ENCODE assay signal across 9 cellular contexts in genomic region chr1:236064674-236065508, GRCh38. TPM values are rescaled to one million over a fixed set of nuclear protein-coding genes. Genes with fewer than 3 reads are reported as not detected.
A peak's percentile ranks its signal among the peaks of the same experiment; 100 is the strongest.
DNase-seq lines count a peak whose midpoint lies in the region; ATAC-seq and TF ChIP-seq lines count a peak whose summit lies in the region.
"Had no signal": no experiment of that assay in that cellular context is flagged by ENCODE, and none has a peak within 500 bp of the region (broad histone marks: within the 10 kb centered on the region; RNA-seq: fewer than 3 reads in every experiment).

Gene NID1 (minus strand): TSS chr1:236065090. CDS start chr1:236065079, 11 bp downstream.

- peak; percentile 14 for DNase-seq in NCI-H1092 treated with DMSO at 0.1 percent for 48 hours (lab: John Stamatoyannopoulos, UW)
- DNase-seq in NCI-H1092 (lab: John Stamatoyannopoulos, UW) = no peak
- peak; percentile 25 for DNase-seq in HS-5 (ENCODE audit: low read depth)
- DNase-seq in activated CD4-positive, alpha-beta T cell treated with anti-CD3 and anti-CD28 coated beads for 48 hours = peak; percentile 24
- peak; percentile 60 to 85 for DNase-seq in dermis microvascular lymphatic vessel endothelial cell (ENCODE audit: low read depth in 2 of 2)
- peak; percentile 69 to 86 for DNase-seq in left lung
- DNase-seq in NCI-H446 treated with DMSO at 0.1 percent for 48 hours (lab: John Stamatoyannopoulos, UW) = no peak

- H3K27ac ChIP-seq in left lung = peak within 1 kb of the TSS; percentile 82 to 85
- H3K27ac ChIP-seq: C4-2B had no signal

- peak; percentile 90 for ATAC-seq in left lung
- ATAC-seq in stimulated activated memory B cell treated with anti-CD40 and anti-IgM and Interleukin-4, amounts not matched to agents 10 μg/mL and 1 μg/mL and 100 μg/mL, for 72 hours = no peak

- H3K4me1 ChIP-seq in left lung = peaks cover 0 to 35% of the 10 kb centered on the region in 2 donors

- no peaks in the 10 kb centered on the region for H3K36me3 Mint-ChIP-seq in stimulated activated memory B cell treated with anti-CD40 and anti-IgM and Interleukin-4, amounts not matched to agents 10 μg/mL and 1 μg/mL and 100 μg/mL, for 72 hours

- H3K27me3 ChIP-seq in left lung = peaks cover 12 to 47% of the 10 kb centered on the region in 2 donors

- peaks cover 49% of the 10 kb centered on the region for H3K27me3 Mint-ChIP-seq in stimulated activated memory B cell treated with anti-CD40 and anti-IgM and Interleukin-4, amounts not matched to agents 10 μg/mL and 1 μg/mL and 100 μg/mL, for 72 hours

- H3K4me3 ChIP-seq in left lung = peak within 1 kb of the TSS; percentile 65 to 68

- intact Hi-C loops in left lung (cut with DNase I) = no loop called here

- no peaks in the 10 kb centered on the region for H3K36me3 ChIP-seq in left lung

- peak within 1 kb of the TSS; percentile 31 for H3K4me3 Mint-ChIP-seq in stimulated activated memory B cell treated with anti-CD40 and anti-IgM and Interleukin-4, amounts not matched to agents 10 μg/mL and 1 μg/mL and 100 μg/mL, for 72 hours

- TF ChIP-seq CTCF in left lung (IDR thresholded peaks at IDR 0.05) = peak in 1 of 2 donors; percentile 6

- no peaks in the 10 kb centered on the region for H3K9me3 ChIP-seq in left lung

- H3K27ac Mint-ChIP-seq in stimulated activated memory B cell treated with anti-CD40 and anti-IgM and Interleukin-4, amounts not matched to agents 10 μg/mL and 1 μg/mL and 100 μg/mL, for 72 hours = no peak within 1 kb of the TSS

- peaks cover 3% of the 10 kb centered on the region for H3K9me3 Mint-ChIP-seq in stimulated activated memory B cell treated with anti-CD40 and anti-IgM and Interleukin-4, amounts not matched to agents 10 μg/mL and 1 μg/mL and 100 μg/mL, for 72 hours

- peaks cover 21% of the 10 kb centered on the region for H3K4me1 Mint-ChIP-seq in stimulated activated memory B cell treated with anti-CD40 and anti-IgM and Interleukin-4, amounts not matched to agents 10 μg/mL and 1 μg/mL and 100 μg/mL, for 72 hours

RNA-seq across cellular contexts. Expression of gene NID1, which starts in this region (rescaled TPM):
- 175 and 328 TPM in 2 replicates for total RNA-seq in dermis microvascular lymphatic vessel endothelial cell
- total RNA-seq in left lung = 10 to 100 TPM; 55.4 to 77.4 TPM

Comparison
In these comparisons a context has a peak if more than half of its experiments do, and no peak if none do; other contexts are left out.
1. DNase-seq: peak in NCI-H1092 treated with DMSO at 0.1 percent for 48 hours (single experiment), HS-5 (single experiment), activated CD4-positive, alpha-beta T cell treated with anti-CD3 and anti-CD28 coated beads for 48 hours (single experiment), dermis microvascular lymphatic vessel endothelial cell (2 of 2) and left lung (2 of 2); none in NCI-H1092 (single experiment) and NCI-H446 treated with DMSO at 0.1 percent for 48 hours (single experiment).